Comparison of ENCODE assay signal across 22 cellular contexts in genomic region chr14:71682337-71682736, GRCh38.
"Had no signal": no experiment of that assay in that cellular context is flagged by ENCODE, and none has a peak within 500 bp of the region (broad histone marks: within the 10 kb centered on the region; RNA-seq: fewer than 3 reads in every experiment).

No MANE protein-coding gene starts in this region.

- H3K27me3 ChIP-seq: cardiac muscle cell, thyroid gland had no signal

- H3K4me1 ChIP-seq: left ventricle myocardium inferior, thyroid gland had no signal

- H3K4me3 ChIP-seq: cardiac muscle cell, left ventricle myocardium inferior, thyroid gland had no signal

- H3K36me3 ChIP-seq: cardiac muscle cell, left ventricle myocardium inferior had no signal

- ATAC-seq: activated CD4-positive, CD25-positive, alpha-beta regulatory T cell treated with anti-CD3 and anti-CD28 coated beads, Interleukin-2, amount 50 U/mL, for 24 hours; activated T-cell treated with anti-CD3 and anti-CD28 coated beads, Interleukin-2, amount 50 U/mL, for 4 hours; naive thymus-derived CD4-positive, alpha-beta T cell; stimulated activated naive CD8-positive, alpha-beta T cell treated with anti-CD3 and anti-CD28 coated beads, Interleukin-15, Interleukin-2, amounts not matched to agents 100 U/mL and 50 U/mL, for 24 hours had no signal

- DNase-seq: activated CD4-positive, alpha-beta T cell treated with anti-CD3 and anti-CD28 coated beads, Interleukin-2, amount 50 U/mL, for 1 hour; activated CD8-positive, alpha-beta memory T cell treated with anti-CD3 and anti-CD28 coated beads, Interleukin-2, amount 50 U/mL, for 48 hours; activated naive CD4-positive, alpha-beta T cell treated with Interleukin-2 at 50 U/mL for 16 hours; activated naive CD8-positive, alpha-beta T cell treated with anti-CD3 and anti-CD28 coated beads for 36 hours; activated T-cell treated with anti-CD3 and anti-CD28 coated beads, Interleukin-2, amount 50 U/mL, for 4 hours; amygdala; effector CD8-positive, alpha-beta T cell; erythroblast; foreskin melanocyte; glutamatergic neuron; hippocampal formation; left ventricle myocardium inferior; naive thymus-derived CD4-positive, alpha-beta T cell; retina; stimulated activated CD4-positive, alpha-beta T cell treated with anti-CD3 and anti-CD28 coated beads, Interleukin-12 subunit alpha, Interleukin-12 subunit beta, amount 100 ng/mL, for 4 hours; stimulated activated CD4-positive, alpha-beta T cell treated with anti-CD3 and anti-CD28 coated beads, Interleukin-4, amount 100 ng/mL, for 4 hours; stimulated activated naive CD8-positive, alpha-beta T cell treated with anti-CD3 and anti-CD28 coated beads, Interleukin-15, Interleukin-2, amounts not matched to agents 100 U/mL and 50 U/mL, for 24 hours; substantia nigra; thyroid gland had no signal

- H3K27ac ChIP-seq: cardiac muscle cell, left ventricle myocardium inferior, thyroid gland, VCaP had no signal

- H3K9me3 ChIP-seq: thyroid gland had no signal
